In genomic region chr11:64736654-64737053, GRCh38 we compare ENCODE assay signal across 25 cellular contexts. TPM values are rescaled to one million over a fixed set of nuclear protein-coding genes. Genes with fewer than 3 reads are reported as not detected.
"Had no signal": no experiment of that assay in that cellular context is flagged by ENCODE, and none has a peak within 500 bp of the region (broad histone marks: within the 10 kb centered on the region; RNA-seq: fewer than 3 reads in every experiment).

No MANE protein-coding gene starts in this region.

- H2AFZ ChIP-seq: hepatocyte had no signal

- DNase-seq: activated CD4-positive, alpha-beta T cell treated with anti-CD3 and anti-CD28 coated beads, Interleukin-2, amount 10 ng/mL, durations not matched to agents 7 days and 5 days; activated CD4-positive, CD25-positive, alpha-beta regulatory T cell treated with anti-CD3 and anti-CD28 coated beads, Interleukin-2, amount 50 U/mL, for 72 hours; activated effector memory CD4-positive, alpha-beta T cell treated with anti-CD3 and anti-CD28 coated beads, Interleukin-2, amount 50 U/mL, for 16 hours; activated T-cell treated with anti-CD3 and anti-CD28 coated beads, Interleukin-2, amount 50 U/mL, for 4 hours; anterior cingulate cortex; caudate nucleus; effector CD4-positive, alpha-beta T cell; glutamatergic neuron; kidney glomerular epithelial cell; left lung; mammary epithelial cell; midbrain; stimulated activated CD4-positive, alpha-beta T cell treated with anti-CD3 and anti-CD28 coated beads, Interleukin-4, amount 100 ng/mL, for 1 hour; stimulated activated naive CD8-positive, alpha-beta T cell treated with anti-CD3 and anti-CD28 coated beads, Interleukin-15, amount 100 ng/mL, for 72 hours; SW 1271; tibial artery had no signal

- H3K4me2 ChIP-seq: hepatocyte had no signal

- H3K4me3 ChIP-seq: hepatocyte, left lung, SK-N-MC, tibial artery had no signal

- H3K27ac ChIP-seq: hepatocyte, left lung, SK-N-MC, tibial artery, VCaP had no signal

- H3K79me2 ChIP-seq: hepatocyte had no signal

- H3K36me3 Mint-ChIP-seq: brain had no signal

- H3K27me3 Mint-ChIP-seq: activated CD4-positive, alpha-beta T cell treated with anti-CD3 and anti-CD28 coated beads, Interleukin-2, amount 10 ng/mL, durations not matched to agents 7 days and 5 days; activated naive CD4-positive, alpha-beta T cell treated with anti-CD3 and anti-CD28 coated beads, Interleukin-2, amount 50 U/mL, for 24 hours; dendritic cell treated with granulocyte-macrophage colony-stimulating factor and Interleukin-4, amounts not matched to agents 40 ng/mL and 50 ng/mL, for 4 days; stimulated activated naive CD8-positive, alpha-beta T cell treated with anti-CD3 and anti-CD28 coated beads, Interleukin-15, amount 100 ng/mL, for 72 hours had no signal

- H3K27me3 ChIP-seq: tibial artery had no signal

- ATAC-seq: activated T-cell treated with anti-CD3 and anti-CD28 coated beads, Interleukin-2, amount 50 U/mL, for 4 hours; left lung; stimulated activated naive CD8-positive, alpha-beta T cell treated with anti-CD3 and anti-CD28 coated beads, Interleukin-15, amount 100 ng/mL, for 72 hours had no signal

- H3K27ac Mint-ChIP-seq: activated CD4-positive, alpha-beta T cell treated with anti-CD3 and anti-CD28 coated beads, Interleukin-2, amount 10 ng/mL, durations not matched to agents 7 days and 5 days; dendritic cell treated with granulocyte-macrophage colony-stimulating factor and Interleukin-4, amounts not matched to agents 40 ng/mL and 50 ng/mL, for 4 days; nephron; progenitor cell of endocrine pancreas; stimulated activated naive CD8-positive, alpha-beta T cell treated with anti-CD3 and anti-CD28 coated beads, Interleukin-15, amount 100 ng/mL, for 72 hours had no signal

- H3K9me3 ChIP-seq: left lung, tibial artery had no signal

- H3K9me3 Mint-ChIP-seq: activated CD4-positive, alpha-beta T cell treated with anti-CD3 and anti-CD28 coated beads, Interleukin-2, amount 10 ng/mL, durations not matched to agents 7 days and 5 days; activated naive CD4-positive, alpha-beta T cell treated with anti-CD3 and anti-CD28 coated beads, Interleukin-2, amount 50 U/mL, for 24 hours; activated T-cell treated with anti-CD3 and anti-CD28 coated beads, Interleukin-2, amount 50 U/mL, for 4 hours; dendritic cell treated with granulocyte-macrophage colony-stimulating factor and Interleukin-4, amounts not matched to agents 40 ng/mL and 50 ng/mL, for 4 days; nephron; stimulated activated naive CD8-positive, alpha-beta T cell treated with anti-CD3 and anti-CD28 coated beads, Interleukin-15, amount 100 ng/mL, for 72 hours had no signal

- H3K4me3 Mint-ChIP-seq: activated CD4-positive, alpha-beta T cell treated with anti-CD3 and anti-CD28 coated beads, Interleukin-2, amount 10 ng/mL, durations not matched to agents 7 days and 5 days; activated naive CD4-positive, alpha-beta T cell treated with anti-CD3 and anti-CD28 coated beads, Interleukin-2, amount 50 U/mL, for 24 hours; activated T-cell treated with anti-CD3 and anti-CD28 coated beads, Interleukin-2, amount 50 U/mL, for 4 hours; brain; dendritic cell treated with granulocyte-macrophage colony-stimulating factor and Interleukin-4, amounts not matched to agents 40 ng/mL and 50 ng/mL, for 4 days; nephron; stimulated activated naive CD8-positive, alpha-beta T cell treated with anti-CD3 and anti-CD28 coated beads, Interleukin-15, amount 100 ng/mL, for 72 hours had no signal

RNA-seq across cellular contexts. Expression of gene RASGRP2, which starts 7.3 kb away (rescaled TPM):
- total RNA-seq: osteoblast had no signal
- polyA plus RNA-seq: mammary epithelial cell had no signal
